Comparison of ENCODE assay signal across 8 cellular contexts in genomic region chr14:61510736-61511557, GRCh38.
DNase-seq lines count a peak whose midpoint lies in the region; ATAC-seq and TF ChIP-seq lines count a peak whose summit lies in the region.

No MANE protein-coding gene starts in this region.

- H3K27me3 Mint-ChIP-seq in activated naive CD8-positive, alpha-beta T cell, result no peaks in the 10 kb centered on the region

- peaks cover 38% of the 10 kb centered on the region for H3K36me3 Mint-ChIP-seq in activated naive CD8-positive, alpha-beta T cell

- H3K4me3 Mint-ChIP-seq in activated naive CD8-positive, alpha-beta T cell, result peak overlapping the region; percentile 74

- peaks cover 91% of the 10 kb centered on the region for H3K4me1 Mint-ChIP-seq in activated naive CD8-positive, alpha-beta T cell (ENCODE audit: low read depth)

- no peaks in the 10 kb centered on the region for H3K9me3 ChIP-seq in mucosa of descending colon

- peaks cover 12% of the 10 kb centered on the region for H3K4me1 ChIP-seq in mucosa of descending colon (ENCODE audit: low read depth)

- H3K9me3 Mint-ChIP-seq in activated naive CD8-positive, alpha-beta T cell (ENCODE audit: low read depth), result no peaks in the 10 kb centered on the region

- H3K4me3 ChIP-seq in mucosa of descending colon, result no peak overlapping the region

- H3K27ac Mint-ChIP-seq in activated naive CD8-positive, alpha-beta T cell, result peak overlapping the region; percentile 100

- DNase-seq in stimulated activated CD4-positive, alpha-beta T cell treated with anti-CD3 and anti-CD28 coated beads, Interleukin-12 subunit alpha, Interleukin-12 subunit beta, amount 100 ng/mL, for 4 hours, result peak; percentile 25
- DNase-seq in stimulated activated CD4-positive, alpha-beta T cell treated with anti-CD3 and anti-CD28 coated beads, Interleukin-2, amount 100 ng/mL, for 48 hours, result no peak
- DNase-seq in mucosa of descending colon (peak; percentile 49 to 73 (median 54)), NAMALWA (ENCODE audit: low spot score) (no peak), T1000 (lab: John Stamatoyannopoulos, UW) (no peak)

- ATAC-seq in mucosa of descending colon (peak; percentile 62), GM18511 (IDR thresholded peaks at IDR 0.05; ENCODE audit: unreplicated experiment) (no peak), GM19324 (IDR thresholded peaks at IDR 0.05; ENCODE audit: low FRiP score, unreplicated experiment) (no peak)

- intact Hi-C loops in mucosa of descending colon (cut with DNase I, micrococcal nuclease), result no loop called here

- TF ChIP-seq CTCF in mucosa of descending colon (IDR thresholded peaks at IDR 0.05), result no peak

- no peaks in the 10 kb centered on the region for H3K36me3 ChIP-seq in mucosa of descending colon (ENCODE audit: low read depth)

Comparison
In these comparisons a context has a peak if more than half of its experiments do, and no peak if none do; other contexts are left out.
1. DNase-seq: peak in stimulated activated CD4-positive, alpha-beta T cell treated with anti-CD3 and anti-CD28 coated beads, Interleukin-12 subunit alpha, Interleukin-12 subunit beta, amount 100 ng/mL, for 4 hours (single experiment) and mucosa of descending colon (3 of 3); none in stimulated activated CD4-positive, alpha-beta T cell treated with anti-CD3 and anti-CD28 coated beads, Interleukin-2, amount 100 ng/mL, for 48 hours (0 of 2), NAMALWA (single experiment) and T1000 (single experiment).